In the genomic region with DNA sequence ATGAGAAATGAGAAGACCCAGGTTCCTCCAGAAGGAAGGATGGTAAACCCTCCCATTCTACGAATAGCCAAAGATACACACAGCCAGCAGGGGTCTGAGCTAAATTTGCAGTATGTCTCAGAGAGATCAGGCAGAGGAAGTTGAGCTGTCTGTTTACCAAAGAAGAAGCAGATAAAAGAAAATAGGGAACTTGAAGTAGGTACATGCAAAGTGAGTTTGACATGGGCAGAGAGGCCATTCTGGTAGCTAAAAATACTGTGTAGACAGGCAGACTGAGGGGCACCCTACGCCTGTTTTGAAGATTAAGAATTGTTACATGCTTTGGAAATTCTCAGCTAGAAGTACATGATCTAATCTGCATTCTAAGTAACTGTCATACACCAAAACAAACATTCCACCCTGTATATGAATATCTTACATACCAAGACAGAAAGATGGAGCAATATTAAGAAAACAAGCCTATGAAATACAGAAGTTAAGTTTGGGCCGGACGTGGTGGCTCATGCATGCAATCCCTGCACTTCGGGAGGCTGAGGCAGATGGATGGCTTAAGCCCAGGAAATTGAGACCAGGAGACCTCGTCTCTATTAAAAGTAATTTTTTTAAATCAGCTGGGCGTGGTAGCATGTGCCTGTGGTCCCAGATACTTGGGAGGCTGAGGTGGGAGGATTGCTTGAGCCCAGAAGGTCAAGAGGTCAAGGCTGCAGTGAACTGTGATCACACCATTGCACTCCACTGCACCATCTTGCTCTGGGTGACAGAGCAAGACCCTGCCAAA, we compare ENCODE assay signal across 8 cellular contexts.
DNase-seq lines count a peak whose midpoint lies in the region; ATAC-seq and TF ChIP-seq lines count a peak whose summit lies in the region.

No MANE protein-coding gene starts in this region.

- WGBS in stomach, 5 donors, result 67 to 82% (median 77%) methylated on average over 7 of the region's 7 CpGs

- no peaks in the 10 kb centered on the region for H3K9me3 Mint-ChIP-seq in activated T-cell treated with anti-CD3 and anti-CD28 coated beads, Interleukin-2, amount 50 U/mL, for 72 hours

- H3K79me2 ChIP-seq in OCI-LY7 (ENCODE audit: insufficient read depth, low read depth, low read length) (peaks cover 65% of the 10 kb centered on the region; the same call in 1 of the 2 replicates), fibroblast of lung (ENCODE audit: control insufficient read depth, insufficient read depth, low read length) (no peaks in the 10 kb centered on the region)

- no peaks in the 10 kb centered on the region for H3K9me2 ChIP-seq in OCI-LY7 (ENCODE audit: insufficient read depth, low read length)

- TF ChIP-seq EP300 in stomach (IDR thresholded peaks at IDR 0.05), result no peak

- H3K36me3 Mint-ChIP-seq in activated T-cell treated with anti-CD3 and anti-CD28 coated beads, Interleukin-2, amount 50 U/mL, for 72 hours (ENCODE audit: insufficient read depth in 2 of 2), result peaks cover 4 to 12% of the 10 kb centered on the region in 2 donors

- CTCF ChIA-PET in OCI-LY7 (lab: Charles Lee; ENCODE audit: unreplicated experiment), result interaction anchor here (0.6 to 1.4 kb wide), 4 partner anchors 11 to 143 kb away, joined by 3 to 7 read pairs (median 3); no protein-coding TSS in a partner anchor

- H3K4me3 ChIP-seq in OCI-LY7 (ENCODE audit: low read depth, low read length, poor library complexity, severe bottlenecking) (peak overlapping the region; percentile 56), fibroblast of lung (replicated peaks in 1 of 4; ENCODE audit: control extremely low read depth in 1 of 4, insufficient read depth in 1 of 4, low read depth in 3 of 4, low read length in 4 of 4) (no peak overlapping the region), stomach (no peak overlapping the region)

- DNase-seq in activated T-cell treated with anti-CD3 and anti-CD28 coated beads, Interleukin-2, amount 50 U/mL, for 72 hours, result no peak
- DNase-seq in activated T-cell treated with anti-CD3 and anti-CD28 coated beads, Interleukin-2, amount 50 U/mL, for 48 hours, result no peak
- DNase-seq in OCI-LY7 (ENCODE audit: low spot score) (peak; percentile 94), fibroblast of lung (ENCODE audit: low read depth in 2 of 2) (peak; percentile 52 to 67), 8988T (no peak), NCI-H187 (lab: John Stamatoyannopoulos, UW) (no peak), stomach (no peak)

- H3K4me2 ChIP-seq in OCI-LY7 (ENCODE audit: low read length) (peak overlapping the region; percentile 73), fibroblast of lung (ENCODE audit: extremely low read depth, insufficient read depth, low read length) (no peak overlapping the region)

- no peaks in the 10 kb centered on the region for H4K20me1 ChIP-seq in OCI-LY7 (ENCODE audit: insufficient read depth, low read length)
- no peaks in the 10 kb centered on the region for H4K20me1 ChIP-seq in fibroblast of lung (ENCODE audit: control insufficient read depth, extremely low read depth, insufficient read depth, low read length)

- H3K9me3 ChIP-seq in OCI-LY7 (ENCODE audit: low read length) (peaks cover 20% of the 10 kb centered on the region), fibroblast of lung (ENCODE audit: control insufficient read depth, insufficient read depth, low read depth, low read length) (no peaks in the 10 kb centered on the region), stomach (no peaks in the 10 kb centered on the region)

- H3K36me3 ChIP-seq in OCI-LY7 (ENCODE audit: insufficient read depth, low read length) (peaks cover 18% of the 10 kb centered on the region), fibroblast of lung (ENCODE audit: control insufficient read depth, insufficient read depth, low read length) (no peaks in the 10 kb centered on the region), stomach (no peaks in the 10 kb centered on the region)

- H3K27me3 Mint-ChIP-seq in activated T-cell treated with anti-CD3 and anti-CD28 coated beads, Interleukin-2, amount 50 U/mL, for 72 hours (ENCODE audit: low read depth), result no peaks in the 10 kb centered on the region

- peak overlapping the region; percentile 96 for H3K27ac Mint-ChIP-seq in activated T-cell treated with anti-CD3 and anti-CD28 coated beads, Interleukin-2, amount 50 U/mL, for 72 hours

- peak overlapping the region; percentile 99 for H3K27ac ChIP-seq in OCI-LY7 (ENCODE audit: low read depth, low read length, poor library complexity, severe bottlenecking)
- H3K27ac ChIP-seq in fibroblast of lung (ENCODE audit: insufficient read depth, low read length), result no peak overlapping the region
- H3K27ac ChIP-seq in stomach, result peak overlapping the region in 2 of 5 donors; percentile 24 to 54

- H3K4me1 Mint-ChIP-seq in activated T-cell treated with anti-CD3 and anti-CD28 coated beads, Interleukin-2, amount 50 U/mL, for 72 hours (ENCODE audit: low read depth), result peaks cover 84% of the 10 kb centered on the region

- H3K9ac ChIP-seq in fibroblast of lung (ENCODE audit: insufficient read depth, low read length), result no peak overlapping the region

- H3K4me3 Mint-ChIP-seq in activated T-cell treated with anti-CD3 and anti-CD28 coated beads, Interleukin-2, amount 50 U/mL, for 72 hours, result peak overlapping the region; percentile 61 to 82

- peak overlapping the region; percentile 5; the same call in 1 of the 2 replicates for H2AFZ ChIP-seq in OCI-LY7 (ENCODE audit: low read length)
- no peak overlapping the region for H2AFZ ChIP-seq in fibroblast of lung (ENCODE audit: low read length)

- peak; percentile 64 for TF ChIP-seq CTCF in OCI-LY7 (conservative IDR thresholded peaks at IDR 0.05; ENCODE audit: low read length)
- peak in 1 of 2 donors; percentile 16 for TF ChIP-seq CTCF in fibroblast of lung (conservative IDR thresholded peaks at IDR 0.05 in 1 of 2, IDR thresholded peaks at IDR 0.05 in 1 of 2; ENCODE audit: low read depth in 1 of 2, low read length in 2 of 2)
- TF ChIP-seq CTCF in stomach (IDR thresholded peaks at IDR 0.05), result no peak

- H3K27me3 ChIP-seq in fibroblast of lung (ENCODE audit: control insufficient read depth, insufficient read depth, low read length) (no peaks in the 10 kb centered on the region), stomach (no peaks in the 10 kb centered on the region)

- H3K4me1 ChIP-seq in OCI-LY7 (ENCODE audit: insufficient read depth, low read length, poor library complexity, severe bottlenecking) (peaks cover 81% of the 10 kb centered on the region), fibroblast of lung (ENCODE audit: control insufficient read depth, extremely low read depth, insufficient read depth, low read length) (no peaks in the 10 kb centered on the region), stomach (peaks cover 0 to 20% (median 5%) of the 10 kb centered on the region in 4 donors)

- TF ChIP-seq POLR2A in stomach (IDR thresholded peaks at IDR 0.05), result no peak

- ATAC-seq in activated T-cell treated with anti-CD3 and anti-CD28 coated beads, Interleukin-2, amount 50 U/mL, for 72 hours (replicated peaks in 1 of 2), result peak; percentile 49 to 67
- peak; percentile 66 for ATAC-seq in HG02870 (IDR thresholded peaks at IDR 0.05; ENCODE audit: unreplicated experiment)

- POLR2A ChIA-PET in OCI-LY7 (lab: Charles Lee), result interaction anchor here (0.5 to 2.3 kb wide), 23 partner anchors 8 to 876 kb away, joined by 3 to 14 read pairs (median 4); no protein-coding TSS in a partner anchor

- no TSS peak for BruUV-seq in OCI-LY7 (replicated peaks; lab: Mats Ljungman, UMichigan)

- intact Hi-C loops in OCI-LY7 (cut with micrococcal nuclease; ENCODE audit: unreplicated experiment), result loop anchor here (1.0 to 10.0 kb wide), 5 partner anchors 22 to 1498 kb away; a partner anchor contains a TSS
- intact Hi-C loops in stomach (cut with DNase I; ENCODE audit: low total_unique reads), result no loop called here

Comparison
In these comparisons a context has a peak if more than half of its experiments do, and no peak if none do; other contexts are left out.
1. DNase-seq: peak in OCI-LY7 (single experiment) and fibroblast of lung (2 of 2); none in activated T-cell treated with anti-CD3 and anti-CD28 coated beads, Interleukin-2, amount 50 U/mL, for 72 hours (0 of 2), activated T-cell treated with anti-CD3 and anti-CD28 coated beads, Interleukin-2, amount 50 U/mL, for 48 hours (0 of 2), 8988T (single experiment), NCI-H187 (0 of 2) and stomach (single experiment).